ENCODE assay signal across 11 cellular contexts in the genomic region with DNA sequence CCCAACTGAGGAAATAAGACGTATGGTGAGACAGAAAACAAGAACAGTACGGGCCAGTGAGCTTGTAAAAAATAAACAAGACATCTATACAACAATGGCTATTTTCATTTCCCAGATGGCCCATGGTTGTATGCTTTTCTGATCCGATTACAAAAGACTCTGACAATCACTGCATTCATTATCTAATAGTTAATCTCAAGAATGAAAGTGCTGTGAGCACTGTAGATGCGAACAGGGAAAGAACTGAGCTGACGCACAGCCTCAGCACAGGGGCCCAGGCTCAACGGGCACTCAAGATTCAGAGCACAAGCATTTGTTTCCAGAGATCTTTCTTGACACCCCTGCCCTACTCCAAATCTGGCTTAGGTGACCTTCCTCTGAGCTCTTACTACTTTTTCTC. TPM values are rescaled to one million over a fixed set of nuclear protein-coding genes. Genes with fewer than 3 reads are reported as not detected.
DNase-seq lines count a peak whose midpoint lies in the region; ATAC-seq, FAIRE-seq and TF ChIP-seq lines count a peak whose summit lies in the region.
"Had no signal": no experiment of that assay in that cellular context is flagged by ENCODE, and none has a peak within 500 bp of the region (broad histone marks: within the 10 kb centered on the region; RNA-seq: fewer than 3 reads in every experiment).

No MANE protein-coding gene starts in this region.

- peaks cover 52% of the 10 kb centered on the region for H4K20me1 ChIP-seq in astrocyte (ENCODE audit: insufficient read depth, low read length)

- H2AFZ ChIP-seq in astrocyte (ENCODE audit: low read depth, low read length): no peak overlapping the region

- H3K9me3 ChIP-seq in astrocyte (ENCODE audit: insufficient read depth, low read depth, low read length) (no peaks in the 10 kb centered on the region), lower lobe of right lung (no peaks in the 10 kb centered on the region), tibial nerve (no peaks in the 10 kb centered on the region)

- H3K4me3 ChIP-seq in astrocyte (ENCODE audit: insufficient read depth, low read depth, low read length): no peak overlapping the region
- H3K4me3 ChIP-seq in lower lobe of right lung: peak overlapping the region; percentile 10
- H3K4me3 ChIP-seq in tibial nerve: peak overlapping the region in 1 of 4 donors; percentile 8

- no peak for TF ChIP-seq EP300 in tibial nerve (IDR thresholded peaks at IDR 0.05)

- peak overlapping the region; percentile 39 for H3K4me2 ChIP-seq in astrocyte (ENCODE audit: low read length)

- peaks cover 11% of the 10 kb centered on the region for H3K4me1 ChIP-seq in astrocyte (ENCODE audit: insufficient read depth, low read length)
- H3K4me1 ChIP-seq in lower lobe of right lung: peaks cover 69% of the 10 kb centered on the region
- peaks cover 4 to 83% (median 46%) of the 10 kb centered on the region in 4 donors for H3K4me1 ChIP-seq in tibial nerve

- H3K27ac ChIP-seq in astrocyte (ENCODE audit: low read depth, low read length): no peak overlapping the region
- peak overlapping the region; percentile 37 for H3K27ac ChIP-seq in lower lobe of right lung
- peak overlapping the region; percentile 3 to 84 (median 46) for H3K27ac ChIP-seq in tibial nerve

- TF ChIP-seq POLR2A in tibial nerve (IDR thresholded peaks at IDR 0.05): no peak

- H3K27ac Mint-ChIP-seq in activated naive CD8-positive, alpha-beta T cell: peak overlapping the region; percentile 7
- H3K27ac Mint-ChIP-seq in activated naive CD8-positive, alpha-beta T cell treated with anti-CD3 and anti-CD28 coated beads, Interleukin-2, amount 50 U/mL, for 24 hours: no peak overlapping the region
- H3K27ac Mint-ChIP-seq in astrocyte (ENCODE audit: unreplicated experiment): no peak overlapping the region
- H3K27ac Mint-ChIP-seq in activated CD8-positive, alpha-beta T cell treated with anti-CD3 and anti-CD28 coated beads, Interleukin-2, amount 10 ng/mL, durations not matched to agents 7 days and 5 days: no peak overlapping the region
- H3K27ac Mint-ChIP-seq in activated naive CD4-positive, alpha-beta T cell treated with anti-CD3 and anti-CD28 coated beads, Interleukin-2, amount 10 ng/mL, durations not matched to agents 7 days and 5 days: no peak overlapping the region

- no peak for DNase-seq in activated naive CD8-positive, alpha-beta T cell treated with anti-CD3 and anti-CD28 coated beads, Interleukin-2, amount 50 U/mL, for 24 hours
- DNase-seq in astrocyte (ENCODE audit: low read depth) (no peak), lower lobe of right lung (no peak), tibial nerve (ENCODE audit: low spot score in 2 of 2) (no peak), LoVo (ENCODE audit: low spot score) (no peak)
- no peak for DNase-seq in activated CD8-positive, alpha-beta T cell treated with anti-CD3 and anti-CD28 coated beads, Interleukin-2, amount 10 ng/mL, durations not matched to agents 7 days and 5 days
- DNase-seq in activated naive CD4-positive, alpha-beta T cell treated with anti-CD3 and anti-CD28 coated beads, Interleukin-2, amount 10 ng/mL, durations not matched to agents 7 days and 5 days: no peak
- DNase-seq: activated effector memory CD4-positive, alpha-beta T cell treated with anti-CD3 and anti-CD28 coated beads, Interleukin-2, amount 50 U/mL, for 16 hours; T-helper 1 cell had no signal

- intact Hi-C loops in lower lobe of right lung (cut with DNase I): no loop called here

- H3K36me3 ChIP-seq in astrocyte (ENCODE audit: insufficient read depth, low read length) (peaks cover 11% of the 10 kb centered on the region), lower lobe of right lung (peaks cover 43% of the 10 kb centered on the region), tibial nerve (peaks cover 0 to 18% (median 0%) of the 10 kb centered on the region in 3 donors)

- no peak overlapping the region for H3K4me3 Mint-ChIP-seq in activated naive CD8-positive, alpha-beta T cell
- no peak overlapping the region for H3K4me3 Mint-ChIP-seq in activated naive CD8-positive, alpha-beta T cell treated with anti-CD3 and anti-CD28 coated beads, Interleukin-2, amount 50 U/mL, for 24 hours
- no peak overlapping the region for H3K4me3 Mint-ChIP-seq in astrocyte (ENCODE audit: unreplicated experiment)
- no peak overlapping the region for H3K4me3 Mint-ChIP-seq in activated CD8-positive, alpha-beta T cell treated with anti-CD3 and anti-CD28 coated beads, Interleukin-2, amount 10 ng/mL, durations not matched to agents 7 days and 5 days
- no peak overlapping the region for H3K4me3 Mint-ChIP-seq in activated naive CD4-positive, alpha-beta T cell treated with anti-CD3 and anti-CD28 coated beads, Interleukin-2, amount 10 ng/mL, durations not matched to agents 7 days and 5 days
- H3K4me3 Mint-ChIP-seq: nephron had no signal

- H3K9ac ChIP-seq in astrocyte (ENCODE audit: low read length): no peak overlapping the region

- WGBS in tibial nerve, 2 donors: 18 to 20% methylated on average over 6 of the region's 6 CpGs

- no peak for FAIRE-seq in astrocyte (lab: Jason Lieb, UNC)

- no peak for TF ChIP-seq CTCF in astrocyte (IDR thresholded peaks at IDR 0.05; ENCODE audit: insufficient read depth, low read depth, low read length)
- no peak for TF ChIP-seq CTCF in lower lobe of right lung (IDR thresholded peaks at IDR 0.05)
- TF ChIP-seq CTCF in tibial nerve (IDR thresholded peaks at IDR 0.05): no peak

- H3K79me2 ChIP-seq in astrocyte (ENCODE audit: insufficient read depth, low read length): peaks cover 58% of the 10 kb centered on the region

- peaks cover 71% of the 10 kb centered on the region for H3K4me1 Mint-ChIP-seq in activated naive CD8-positive, alpha-beta T cell (ENCODE audit: low read depth)
- H3K4me1 Mint-ChIP-seq in activated naive CD8-positive, alpha-beta T cell treated with anti-CD3 and anti-CD28 coated beads, Interleukin-2, amount 50 U/mL, for 24 hours: peaks cover 47% of the 10 kb centered on the region
- peaks cover 11% of the 10 kb centered on the region for H3K4me1 Mint-ChIP-seq in astrocyte (ENCODE audit: low read depth, unreplicated experiment)
- peaks cover 51% of the 10 kb centered on the region for H3K4me1 Mint-ChIP-seq in activated CD8-positive, alpha-beta T cell treated with anti-CD3 and anti-CD28 coated beads, Interleukin-2, amount 10 ng/mL, durations not matched to agents 7 days and 5 days (ENCODE audit: low read depth)
- H3K4me1 Mint-ChIP-seq in activated naive CD4-positive, alpha-beta T cell treated with anti-CD3 and anti-CD28 coated beads, Interleukin-2, amount 10 ng/mL, durations not matched to agents 7 days and 5 days: peaks cover 49% of the 10 kb centered on the region

- no peaks in the 10 kb centered on the region for H3K9me3 Mint-ChIP-seq in activated naive CD8-positive, alpha-beta T cell (ENCODE audit: low read depth)
- no peaks in the 10 kb centered on the region for H3K9me3 Mint-ChIP-seq in activated naive CD8-positive, alpha-beta T cell treated with anti-CD3 and anti-CD28 coated beads, Interleukin-2, amount 50 U/mL, for 24 hours
- no peaks in the 10 kb centered on the region for H3K9me3 Mint-ChIP-seq in astrocyte (ENCODE audit: unreplicated experiment)
- H3K9me3 Mint-ChIP-seq in activated CD8-positive, alpha-beta T cell treated with anti-CD3 and anti-CD28 coated beads, Interleukin-2, amount 10 ng/mL, durations not matched to agents 7 days and 5 days (ENCODE audit: insufficient read depth): no peaks in the 10 kb centered on the region
- H3K9me3 Mint-ChIP-seq in activated naive CD4-positive, alpha-beta T cell treated with anti-CD3 and anti-CD28 coated beads, Interleukin-2, amount 10 ng/mL, durations not matched to agents 7 days and 5 days: no peaks in the 10 kb centered on the region
- H3K9me3 Mint-ChIP-seq: nephron had no signal

- peaks cover 20% of the 10 kb centered on the region for H3K36me3 Mint-ChIP-seq in activated naive CD8-positive, alpha-beta T cell
- H3K36me3 Mint-ChIP-seq in activated naive CD8-positive, alpha-beta T cell treated with anti-CD3 and anti-CD28 coated beads, Interleukin-2, amount 50 U/mL, for 24 hours (ENCODE audit: low read depth): peaks cover 19% of the 10 kb centered on the region
- peaks cover 5% of the 10 kb centered on the region for H3K36me3 Mint-ChIP-seq in astrocyte (ENCODE audit: low read depth, unreplicated experiment)
- peaks cover 53% of the 10 kb centered on the region for H3K36me3 Mint-ChIP-seq in activated CD8-positive, alpha-beta T cell treated with anti-CD3 and anti-CD28 coated beads, Interleukin-2, amount 10 ng/mL, durations not matched to agents 7 days and 5 days (ENCODE audit: low read depth)
- H3K36me3 Mint-ChIP-seq in activated naive CD4-positive, alpha-beta T cell treated with anti-CD3 and anti-CD28 coated beads, Interleukin-2, amount 10 ng/mL, durations not matched to agents 7 days and 5 days: peaks cover 51% of the 10 kb centered on the region

- H3K27me3 ChIP-seq in astrocyte (ENCODE audit: insufficient read depth, low read length) (no peaks in the 10 kb centered on the region), lower lobe of right lung (ENCODE audit: low read depth) (no peaks in the 10 kb centered on the region), tibial nerve (no peaks in the 10 kb centered on the region)

- H3K27me3 Mint-ChIP-seq in activated naive CD8-positive, alpha-beta T cell: no peaks in the 10 kb centered on the region
- no peaks in the 10 kb centered on the region for H3K27me3 Mint-ChIP-seq in activated naive CD8-positive, alpha-beta T cell treated with anti-CD3 and anti-CD28 coated beads, Interleukin-2, amount 50 U/mL, for 24 hours
- H3K27me3 Mint-ChIP-seq in astrocyte (ENCODE audit: low read depth, unreplicated experiment): no peaks in the 10 kb centered on the region
- H3K27me3 Mint-ChIP-seq in activated CD8-positive, alpha-beta T cell treated with anti-CD3 and anti-CD28 coated beads, Interleukin-2, amount 10 ng/mL, durations not matched to agents 7 days and 5 days (ENCODE audit: low read depth): no peaks in the 10 kb centered on the region
- no peaks in the 10 kb centered on the region for H3K27me3 Mint-ChIP-seq in activated naive CD4-positive, alpha-beta T cell treated with anti-CD3 and anti-CD28 coated beads, Interleukin-2, amount 10 ng/mL, durations not matched to agents 7 days and 5 days

- CTCF ChIA-PET in activated CD8-positive, alpha-beta T cell treated with anti-CD3 and anti-CD28 coated beads, Interleukin-2, amount 10 ng/mL, durations not matched to agents 7 days and 5 days (lab: Charles Lee): interaction anchor here (1.4 to 3.6 kb wide), 2 partner anchors 9 to 144 kb away, joined by 3 to 14 read pairs; no protein-coding TSS in a partner anchor
- CTCF ChIA-PET in activated naive CD4-positive, alpha-beta T cell treated with anti-CD3 and anti-CD28 coated beads, Interleukin-2, amount 10 ng/mL, durations not matched to agents 7 days and 5 days (lab: Charles Lee): no interaction called here

- POLR2A ChIA-PET in activated CD8-positive, alpha-beta T cell treated with anti-CD3 and anti-CD28 coated beads, Interleukin-2, amount 10 ng/mL, durations not matched to agents 7 days and 5 days (lab: Charles Lee): no interaction called here

- ATAC-seq in activated naive CD8-positive, alpha-beta T cell treated with anti-CD3 and anti-CD28 coated beads, Interleukin-2, amount 50 U/mL, for 24 hours: no peak
- ATAC-seq in lower lobe of right lung: peak in 1 of 2 donors; percentile 66
- no peak for ATAC-seq in activated CD8-positive, alpha-beta T cell treated with anti-CD3 and anti-CD28 coated beads, Interleukin-2, amount 10 ng/mL, durations not matched to agents 7 days and 5 days

RNA-seq across cellular contexts. Expression of a gene that starts 6.9 kb away (rescaled TPM):
- total RNA-seq in astrocyte: 11.9 and 14.8 TPM in 2 replicates
- 42.4 TPM for total RNA-seq in lower lobe of right lung
- total RNA-seq in tibial nerve: 10 to 100 TPM; 44.4 to 58.6 (median 53.8) TPM
- 10 to 100 TPM; 21.9 to 22.3 TPM for total RNA-seq in activated CD8-positive, alpha-beta T cell treated with anti-CD3 and anti-CD28 coated beads, Interleukin-2, amount 10 ng/mL, durations not matched to agents 7 days and 5 days
